ENCODE assay signal across 19 cellular contexts in genomic region chr7:128848289-128849155, GRCh38. TPM values are rescaled to one million over a fixed set of nuclear protein-coding genes. Genes with fewer than 3 reads are reported as not detected.
DNase-seq lines count a peak whose midpoint lies in the region; ATAC-seq, FAIRE-seq and TF ChIP-seq lines count a peak whose summit lies in the region.
"Had no signal": no experiment of that assay in that cellular context is flagged by ENCODE, and none has a peak within 500 bp of the region (broad histone marks: within the 10 kb centered on the region; RNA-seq: fewer than 3 reads in every experiment).

No MANE protein-coding gene starts in this region.

- no peaks in the 10 kb centered on the region for H3K4me1 Mint-ChIP-seq in stimulated activated memory B cell treated with anti-CD40 and anti-IgM and Interleukin-4, amounts not matched to agents 10 μg/mL and 1 μg/mL and 100 μg/mL, for 72 hours
- H3K4me1 Mint-ChIP-seq: CD8-positive, alpha-beta memory T cell had no signal

- no peak overlapping the region for H3K27ac Mint-ChIP-seq in stimulated activated memory B cell treated with anti-CD40 and anti-IgM and Interleukin-4, amounts not matched to agents 10 μg/mL and 1 μg/mL and 100 μg/mL, for 72 hours
- H3K27ac Mint-ChIP-seq: CD8-positive, alpha-beta memory T cell had no signal

- no peak overlapping the region for H2AK5ac ChIP-seq in neuronal stem cell (ENCODE audit: low read depth, low read length)

- no peak overlapping the region for H2BK120ac ChIP-seq in neuronal stem cell (ENCODE audit: low read depth, low read length)

- peaks cover 9% of the 10 kb centered on the region for H3K27me3 Mint-ChIP-seq in stimulated activated memory B cell treated with anti-CD40 and anti-IgM and Interleukin-4, amounts not matched to agents 10 μg/mL and 1 μg/mL and 100 μg/mL, for 72 hours

- peaks cover 9% of the 10 kb centered on the region for H3K79me1 ChIP-seq in neuronal stem cell (ENCODE audit: low read depth, low read length)

- no peak for TF ChIP-seq CTCF in esophagus muscularis mucosa (IDR thresholded peaks at IDR 0.05)

- H2BK12ac ChIP-seq in neuronal stem cell (ENCODE audit: low read length) = no peak overlapping the region

- H2AFZ ChIP-seq in neuronal stem cell (ENCODE audit: low read length) = no peak overlapping the region

- H3K9ac ChIP-seq in neuronal stem cell (ENCODE audit: low read depth, low read length, poor library complexity) = no peak overlapping the region
- H3K9ac ChIP-seq: BLaER1 had no signal

- WGBS in esophagus muscularis mucosa = 81% methylated on average over 18 of the region's 31 CpGs
- no CpG with 5 or more reads among the region's 31 CpGs for WGBS in neuronal stem cell (ENCODE audit: extremely low coverage in 2 of 2, insufficient read length in 2 of 2, insufficient replicate concordance in 1 of 2), 2 donors
- WGBS in small intestine, 3 donors = 91 to 93% (median 92%) methylated on average over 31 of the region's 31 CpGs

- H3K27ac ChIP-seq in esophagus muscularis mucosa (replicated peaks in 1 of 4) (peak overlapping the region in 3 of 4 donors; percentile 32 to 48 (median 40)), neuronal stem cell (replicated peaks; ENCODE audit: low read length) (no peak overlapping the region), small intestine (ENCODE audit: low read depth in 1 of 2, low read length in 1 of 2) (no peak overlapping the region)
- H3K27ac ChIP-seq: BLaER1, HL-60 had no signal

- H3K14ac ChIP-seq in neuronal stem cell (ENCODE audit: low read length) = no peak overlapping the region

- peak overlapping the region; percentile 43 for H3K23ac ChIP-seq in neuronal stem cell (ENCODE audit: low read depth, low read length, poor library complexity)

- ATAC-seq in left ventricle myocardium superior (peak; percentile 7), left cardiac atrium (no peak)
- peak; percentile 13 for ATAC-seq in stimulated activated memory B cell treated with anti-CD40 and anti-IgM and Interleukin-4, amounts not matched to agents 10 μg/mL and 1 μg/mL and 100 μg/mL, for 72 hours
- ATAC-seq: HCT116 had no signal

- H3K4ac ChIP-seq in neuronal stem cell (ENCODE audit: low read length) = no peak overlapping the region

- H3K36me3 ChIP-seq in esophagus muscularis mucosa = peaks cover 85 to 100% (median 99%) of the 10 kb centered on the region in 4 donors
- H3K36me3 ChIP-seq in neuronal stem cell (replicated peaks in 1 of 2; ENCODE audit: control insufficient read depth in 2 of 2, insufficient read depth in 2 of 2, low read length in 2 of 2) = peaks cover 0 to 81% of the 10 kb centered on the region in 2 donors
- H3K36me3 ChIP-seq in small intestine (ENCODE audit: control insufficient read depth in 2 of 2, insufficient read depth in 2 of 2, low read length in 2 of 2) = peaks cover 0 to 2% of the 10 kb centered on the region in 2 donors
- H3K36me3 ChIP-seq: BLaER1 had no signal

- H3K4me1 ChIP-seq in esophagus muscularis mucosa (no peaks in the 10 kb centered on the region), neuronal stem cell (ENCODE audit: control insufficient read depth in 2 of 2, insufficient read depth in 1 of 2, low read depth in 1 of 2, low read length in 2 of 2) (no peaks in the 10 kb centered on the region), small intestine (ENCODE audit: control insufficient read depth in 2 of 2, insufficient read depth in 1 of 2, low read depth in 1 of 2, low read length in 1 of 2) (no peaks in the 10 kb centered on the region)
- H3K4me1 ChIP-seq: BLaER1, Caco-2 had no signal

- H2BK15ac ChIP-seq in neuronal stem cell (ENCODE audit: low read length) = no peak overlapping the region

- DNase-seq in left ventricle myocardium superior = no peak
- DNase-seq in left cardiac atrium = no peak
- DNase-seq in esophagus muscularis mucosa (ENCODE audit: extremely low spot score) = no peak
- DNase-seq in neuronal stem cell (ENCODE audit: low spot score) = no peak
- DNase-seq in H4 (ENCODE audit: low spot score) = no peak
- DNase-seq in small intestine = no peak
- DNase-seq in stimulated activated CD8-positive, alpha-beta memory T cell treated with anti-CD3 and anti-CD28 coated beads, Interleukin-4, amount 100 ng/mL, for 48 hours = no peak
- DNase-seq: 8988T; AML-193; Caco-2; CD8-positive, alpha-beta memory T cell; DND-41; GDM1 had no signal

- no peak for TF ChIP-seq POLR2A in esophagus muscularis mucosa (IDR thresholded peaks at IDR 0.05; ENCODE audit: low read depth)

- H3K36me3 Mint-ChIP-seq in stimulated activated memory B cell treated with anti-CD40 and anti-IgM and Interleukin-4, amounts not matched to agents 10 μg/mL and 1 μg/mL and 100 μg/mL, for 72 hours = no peaks in the 10 kb centered on the region
- H3K36me3 Mint-ChIP-seq: CD8-positive, alpha-beta memory T cell had no signal

- H3K9me3 Mint-ChIP-seq in stimulated activated memory B cell treated with anti-CD40 and anti-IgM and Interleukin-4, amounts not matched to agents 10 μg/mL and 1 μg/mL and 100 μg/mL, for 72 hours = no peaks in the 10 kb centered on the region
- H3K9me3 Mint-ChIP-seq: CD8-positive, alpha-beta memory T cell had no signal

- FAIRE-seq in small intestine (lab: Jason Lieb, UNC) = no peak
- FAIRE-seq: GM12892, H54 had no signal

- H3K4me3 Mint-ChIP-seq in stimulated activated memory B cell treated with anti-CD40 and anti-IgM and Interleukin-4, amounts not matched to agents 10 μg/mL and 1 μg/mL and 100 μg/mL, for 72 hours = no peak overlapping the region
- H3K4me3 Mint-ChIP-seq: CD8-positive, alpha-beta memory T cell had no signal

- H3K27me3 ChIP-seq in esophagus muscularis mucosa (no peaks in the 10 kb centered on the region), neuronal stem cell (ENCODE audit: control insufficient read depth in 3 of 3, insufficient read depth in 3 of 3, low read depth in 1 of 3, low read length in 3 of 3) (peaks cover 0 to 5% (median 0%) of the 10 kb centered on the region in 3 experiments), small intestine (ENCODE audit: control insufficient read depth in 2 of 2, insufficient read depth in 2 of 2, low read length in 2 of 2) (no peaks in the 10 kb centered on the region)
- H3K27me3 ChIP-seq: BLaER1 had no signal

- H4K8ac ChIP-seq in neuronal stem cell (ENCODE audit: low read depth, low read length) = peak overlapping the region; percentile 1

- no peaks in the 10 kb centered on the region for H3K9me3 ChIP-seq in esophagus muscularis mucosa
- peaks cover 0 to 1% of the 10 kb centered on the region in 2 donors for H3K9me3 ChIP-seq in neuronal stem cell (replicated peaks in 1 of 2; ENCODE audit: control insufficient read depth in 2 of 2, insufficient read depth in 1 of 2, low read depth in 1 of 2, low read length in 2 of 2)
- no peaks in the 10 kb centered on the region for H3K9me3 ChIP-seq in small intestine (ENCODE audit: control insufficient read depth, low read depth)
- H3K9me3 ChIP-seq: BLaER1, Caco-2 had no signal

- peak overlapping the region; percentile 27 for H3K18ac ChIP-seq in neuronal stem cell (ENCODE audit: low read length)

- no peak overlapping the region for H3K4me2 ChIP-seq in neuronal stem cell (ENCODE audit: insufficient read depth, low read length, poor library complexity, severe bottlenecking)
- H3K4me2 ChIP-seq: BLaER1 had no signal

- no peak overlapping the region for H3K4me3 ChIP-seq in esophagus muscularis mucosa
- no peak overlapping the region for H3K4me3 ChIP-seq in neuronal stem cell (ENCODE audit: low read length in 2 of 2)
- H3K4me3 ChIP-seq in small intestine (ENCODE audit: low read depth in 1 of 2, low read length in 2 of 2) = no peak overlapping the region
- H3K4me3 ChIP-seq: BLaER1 had no signal

- H2BK5ac ChIP-seq in neuronal stem cell (ENCODE audit: low read length) = peak overlapping the region; percentile 24

- TF ChIP-seq EP300 in esophagus muscularis mucosa (IDR thresholded peaks at IDR 0.05) = no peak

- H4K91ac ChIP-seq in neuronal stem cell (ENCODE audit: low read depth, low read length, poor library complexity) = no peak overlapping the region

- intact Hi-C loops in left ventricle myocardium superior (cut with micrococcal nuclease) = no loop called here
- intact Hi-C loops in left cardiac atrium (cut with DNase I) = no loop called here
- intact Hi-C loops in esophagus muscularis mucosa (cut with DNase I) = no loop called here

RNA-seq across cellular contexts. Expression of gene ATP6V1F, which starts 14.1 kb away (rescaled TPM):
- total RNA-seq in left ventricle myocardium superior = 115 TPM
- total RNA-seq in left cardiac atrium = 100 to 1,000 TPM; 117 to 119 TPM
- total RNA-seq in esophagus muscularis mucosa = 100 to 1,000 TPM in 2 of 4 donors, 10 to 100 TPM in 2; 74.3 to 108 (median 91.9) TPM
- 216 TPM for polyA plus RNA-seq in neuronal stem cell (2013, experiment 1 of 2)
- 208 TPM for polyA plus RNA-seq in neuronal stem cell (2013, experiment 2 of 2)
- total RNA-seq in H4 (2014; rRNA removed; shearing (Covaris generic)) = 119 and 124 TPM in 2 replicates
- 100 to 1,000 TPM; 145 to 239 (median 162) TPM for polyA plus RNA-seq in small intestine

RNA-seq across cellular contexts. Expression of gene FLNC, which starts 18.3 kb away (rescaled TPM):
- total RNA-seq in left ventricle myocardium superior (591 TPM), left cardiac atrium (100 to 1,000 TPM; 226 to 257 TPM), esophagus muscularis mucosa (100 to 1,000 TPM; 391 to 932 (median 533) TPM)
- polyA plus RNA-seq in neuronal stem cell (2013, experiment 1 of 2) = 17.5 TPM
- polyA plus RNA-seq in neuronal stem cell (2013, experiment 2 of 2) = 17.4 TPM
- total RNA-seq in H4 (2014; rRNA removed; shearing (Covaris generic)) = 0.10 and 0.14 TPM in 2 replicates
- 10 to 100 TPM in 2 of 3 donors, 1 to 10 TPM in 1; 8.1 to 13.0 (median 10.1) TPM for polyA plus RNA-seq in small intestine
- total RNA-seq: CD8-positive, alpha-beta memory T cell had no signal
- polyA plus RNA-seq: CD8-positive, alpha-beta memory T cell had no signal

RNA-seq across cellular contexts. Expression of gene CCDC136, which starts 56.8 kb away (rescaled TPM):
- 6.5 TPM for total RNA-seq in left ventricle myocardium superior
- total RNA-seq in left cardiac atrium = 1 to 10 TPM; 2.9 to 7.2 TPM
- 10 to 100 TPM; 20.7 to 36.5 (median 33.7) TPM for total RNA-seq in esophagus muscularis mucosa
- polyA plus RNA-seq in neuronal stem cell (2013, experiment 1 of 2) = 59.8 TPM
- 63.1 TPM for polyA plus RNA-seq in neuronal stem cell (2013, experiment 2 of 2)
- 5.0 and 5.2 TPM in 2 replicates for total RNA-seq in H4 (2014; rRNA removed; shearing (Covaris generic))
- 1 to 10 TPM in 1 of 3 donors, under 1 TPM in 2; 0.22 to 2.3 (median 0.81) TPM for polyA plus RNA-seq in small intestine

Comparison
In these comparisons a context has a peak if more than half of its experiments do, and no peak if none do; other contexts are left out.
1. ATAC-seq: peak in left ventricle myocardium superior (single experiment) and stimulated activated memory B cell treated with anti-CD40 and anti-IgM and Interleukin-4, amounts not matched to agents 10 μg/mL and 1 μg/mL and 100 μg/mL, for 72 hours (single experiment); none in left cardiac atrium (0 of 2).
2. H3K27ac ChIP-seq: peak in esophagus muscularis mucosa (3 of 4); none in neuronal stem cell (single experiment) and small intestine (0 of 2).
3. RNA of gene FLNC, which starts 18.3 kb away (total RNA-seq): 391 to 932 TPM in esophagus muscularis mucosa, 591 TPM in left ventricle myocardium superior (single experiment) and 226 to 257 TPM in left cardiac atrium; 0.10 to 0.14 TPM in H4; every median in the first group is over 100 times any median in the second.